Comparison of ENCODE assay signal across 10 cellular contexts in genomic region chr3:133488785-133489367, GRCh38.
A peak's percentile ranks its signal among the peaks of the same experiment; 100 is the strongest.
DNase-seq lines count a peak whose midpoint lies in the region; ATAC-seq and TF ChIP-seq lines count a peak whose summit lies in the region.
"Had no signal": no experiment of that assay in that cellular context is flagged by ENCODE, and none has a peak within 500 bp of the region (broad histone marks: within the 10 kb centered on the region; RNA-seq: fewer than 3 reads in every experiment).

No MANE protein-coding gene starts in this region.

- DNase-seq in Caco-2: peak; percentile 42 to 53
- DNase-seq in HT-29 (ENCODE audit: low spot score): peak; percentile 11
- DNase-seq in left kidney (ENCODE audit: low read depth, low spot score): peak; percentile 84
- no peak for DNase-seq in NCI-H1092 (lab: John Stamatoyannopoulos, UW)
- no peak for DNase-seq in inferior parietal cortex (ENCODE audit: extremely low spot score)
- DNase-seq in ovary: no peak
- no peak for DNase-seq in 8988T
- DNase-seq: activated T-cell treated with anti-CD3 and anti-CD28 coated beads, Interleukin-2, amount 50 U/mL, for 72 hours; head of caudate nucleus had no signal

- BruUV-seq in Caco-2 (replicated peaks; lab: Mats Ljungman, UMichigan): no TSS peak

- no peaks in the 10 kb centered on the region for H3K27me3 Mint-ChIP-seq in Caco-2 (ENCODE audit: insufficient read depth, unreplicated experiment)
- H3K27me3 Mint-ChIP-seq in activated T-helper 17 cell treated with anti-CD3 and anti-CD28 coated beads, Interleukin-2, amount 50 U/mL, for 72 hours: no peaks in the 10 kb centered on the region

- TF ChIP-seq CTCF in Caco-2 (IDR thresholded peaks at IDR 0.05; ENCODE audit: insufficient read depth in 1 of 2, low read depth in 1 of 2, low read length in 1 of 2, severe bottlenecking in 1 of 2, unreplicated experiment in 1 of 2) (no peak), ovary (IDR thresholded peaks at IDR 0.05) (no peak)

- H3K27ac Mint-ChIP-seq in Caco-2 (ENCODE audit: unreplicated experiment): no peak overlapping the region
- peak overlapping the region; percentile 78 for H3K27ac Mint-ChIP-seq in activated T-helper 17 cell treated with anti-CD3 and anti-CD28 coated beads, Interleukin-2, amount 50 U/mL, for 72 hours
- H3K27ac Mint-ChIP-seq: activated T-cell treated with anti-CD3 and anti-CD28 coated beads, Interleukin-2, amount 50 U/mL, for 72 hours had no signal

- POLR2A ChIA-PET in Caco-2 (lab: Charles Lee): interaction anchor here (0.9 to 1.6 kb wide), 2 partner anchors 9 to 84 kb away, joined by 6 to 7 read pairs; partner anchors contain the start of gene CDV3

- 32 to 44% (median 38%) methylated on average over 3 of the region's 3 CpGs for WGBS in ovary, 3 donors

- 0 out of 2 replicates have a peak, but pooled peaks cover 3% of the 10 kb centered on the region for H3K4me1 ChIP-seq in Caco-2
- no peaks in the 10 kb centered on the region for H3K4me1 ChIP-seq in ovary (ENCODE audit: insufficient read depth)

- H3K27me3 ChIP-seq in Caco-2 (replicated peaks; ENCODE audit: control insufficient read depth, insufficient read depth, low read length) (no peaks in the 10 kb centered on the region), ovary (no peaks in the 10 kb centered on the region)

- H3K9me3 Mint-ChIP-seq in Caco-2 (ENCODE audit: unreplicated experiment): peaks cover 25% of the 10 kb centered on the region
- H3K9me3 Mint-ChIP-seq in activated T-helper 17 cell treated with anti-CD3 and anti-CD28 coated beads, Interleukin-2, amount 50 U/mL, for 72 hours: no peaks in the 10 kb centered on the region
- H3K9me3 Mint-ChIP-seq: activated T-cell treated with anti-CD3 and anti-CD28 coated beads, Interleukin-2, amount 50 U/mL, for 72 hours had no signal

- H3K9me3 ChIP-seq in Caco-2 (peaks cover 29% of the 10 kb centered on the region), ovary (no peaks in the 10 kb centered on the region)

- no peak for TF ChIP-seq POLR2A in ovary (IDR thresholded peaks at IDR 0.05)

- intact Hi-C loops in Caco-2 (cut with micrococcal nuclease; ENCODE audit: unreplicated experiment) (loop anchor here (1.0 kb wide), 1 partner anchor 9 kb away; no protein-coding TSS in a partner anchor), ovary (cut with DNase I) (no loop called here)

- no peak for TF ChIP-seq EP300 in ovary (IDR thresholded peaks at IDR 0.05)

- CTCF ChIA-PET in Caco-2 (lab: Charles Lee): interaction anchor here (1.1 to 1.5 kb wide), 4 partner anchors 9 to 90 kb away, joined by 4 to 12 read pairs (median 8); partner anchors contain the start of gene CDV3

- peaks cover 9% of the 10 kb centered on the region for H3K4me1 Mint-ChIP-seq in Caco-2 (ENCODE audit: low read depth, unreplicated experiment)
- peaks cover 29% of the 10 kb centered on the region for H3K4me1 Mint-ChIP-seq in activated T-helper 17 cell treated with anti-CD3 and anti-CD28 coated beads, Interleukin-2, amount 50 U/mL, for 72 hours

- no peak for ATAC-seq in activated T-helper 17 cell treated with anti-CD3 and anti-CD28 coated beads, Interleukin-2, amount 50 U/mL, for 72 hours (replicated peaks)
- ATAC-seq: activated T-cell treated with anti-CD3 and anti-CD28 coated beads, Interleukin-2, amount 50 U/mL, for 72 hours had no signal

- H3K36me3 ChIP-seq in Caco-2 (ENCODE audit: control insufficient read depth, insufficient read depth, low read length) (no peaks in the 10 kb centered on the region), ovary (no peaks in the 10 kb centered on the region)

- H3K4me3 ChIP-seq in Caco-2 (ENCODE audit: low read depth, low read length): no peak overlapping the region
- H3K4me3 ChIP-seq in ovary: no peak overlapping the region

- H3K27ac ChIP-seq in ovary: no peak overlapping the region

- H3K4me3 Mint-ChIP-seq in Caco-2 (ENCODE audit: unreplicated experiment): no peak overlapping the region
- H3K4me3 Mint-ChIP-seq in activated T-helper 17 cell treated with anti-CD3 and anti-CD28 coated beads, Interleukin-2, amount 50 U/mL, for 72 hours: peak overlapping the region; percentile 60

- H3K36me3 Mint-ChIP-seq in Caco-2 (ENCODE audit: insufficient read depth, unreplicated experiment): no peaks in the 10 kb centered on the region
- no peaks in the 10 kb centered on the region for H3K36me3 Mint-ChIP-seq in activated T-helper 17 cell treated with anti-CD3 and anti-CD28 coated beads, Interleukin-2, amount 50 U/mL, for 72 hours (ENCODE audit: low read depth)

Comparison
In these comparisons a context has a peak if more than half of its experiments do, and no peak if none do; other contexts are left out.
1. DNase-seq: peak in Caco-2 (2 of 2), HT-29 (single experiment) and left kidney (single experiment); none in NCI-H1092 (single experiment), inferior parietal cortex (single experiment), ovary (0 of 5) and 8988T (single experiment).